In the genomic region with DNA sequence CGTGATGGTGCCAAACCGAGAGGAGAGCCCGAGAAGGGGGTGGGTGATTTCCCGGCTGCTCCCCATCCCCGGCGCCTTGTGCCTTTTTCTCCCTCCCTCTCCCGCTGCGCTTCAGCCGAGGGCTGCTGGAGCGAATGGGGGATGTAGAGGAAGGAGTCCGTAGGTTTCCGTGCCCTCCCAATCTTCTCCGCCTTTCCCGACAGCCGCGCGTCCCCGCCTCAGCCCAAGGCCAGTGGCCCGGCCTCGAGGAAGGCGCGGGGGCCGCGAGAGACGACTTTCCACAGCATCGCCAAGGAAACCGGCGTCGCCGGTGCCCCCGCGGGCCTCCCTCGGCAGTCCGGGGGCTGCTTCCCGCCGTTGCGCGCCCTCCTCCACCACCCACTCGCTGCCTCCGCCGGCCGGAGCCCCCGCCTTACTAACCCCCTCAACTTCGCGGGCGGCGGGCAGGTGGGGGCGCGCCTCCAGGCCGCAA, we compare ENCODE assay signal across 8 cellular contexts. TPM values are rescaled to one million over a fixed set of nuclear protein-coding genes. Genes with fewer than 3 reads are reported as not detected.
DNase-seq lines count a peak whose midpoint lies in the region; TF ChIP-seq lines count a peak whose summit lies in the region.

No MANE protein-coding gene starts in this region.

- in situ Hi-C loops in G401 (cut with HindIII; ENCODE audit: low sequenced_read_pairs), result no loop called here

- peaks cover 27% of the 10 kb centered on the region for H3K27me3 Mint-ChIP-seq in HFFc6 (ENCODE audit: insufficient read depth)

- H3K36me3 Mint-ChIP-seq in HFFc6 (ENCODE audit: low read depth), result no peaks in the 10 kb centered on the region

- H3K9me3 Mint-ChIP-seq in HFFc6, result no peaks in the 10 kb centered on the region

- DNase-seq in HFFc6, result no peak
- DNase-seq in activated T-cell treated with anti-CD3 and anti-CD28 coated beads, Interleukin-2, amount 50 U/mL, for 48 hours, result peak; percentile 50 to 56
- DNase-seq in stimulated activated CD4-positive, alpha-beta T cell treated with anti-CD3 and anti-CD28 coated beads, TNF-alpha, amount 100 ng/mL, for 4 hours (ENCODE audit: low read depth in 3 of 3), result peak in 2 of 3 experiments; percentile 40 to 48
- no peak for DNase-seq in NCI-H2196 treated with DMSO at 0.1 percent for 48 hours (lab: John Stamatoyannopoulos, UW; ENCODE audit: unreplicated experiment)
- no peak for DNase-seq in NCI-H2029 treated with DMSO at 0.1 percent for 48 hours (lab: John Stamatoyannopoulos, UW)
- DNase-seq in ureter (ENCODE audit: low spot score), result no peak
- no peak for DNase-seq in G401 (ENCODE audit: low spot score)

- H3K4me1 Mint-ChIP-seq in HFFc6 (ENCODE audit: low read depth), result peaks cover 32% of the 10 kb centered on the region

- no peak for TF ChIP-seq CTCF in HFFc6 (IDR thresholded peaks at IDR 0.05)

- peak overlapping the region; percentile 72 for H3K4me3 ChIP-seq in iPS-18c (ENCODE audit: insufficient read depth, low read depth, low read length)

- H3K27ac Mint-ChIP-seq in HFFc6, result no peak overlapping the region

- no peaks in the 10 kb centered on the region for H3K9me3 ChIP-seq in iPS-18c (ENCODE audit: control insufficient read depth, insufficient read depth, low read length)

- peak overlapping the region; percentile 91 for H3K4me3 Mint-ChIP-seq in HFFc6

RNA-seq across cellular contexts. Expression of gene EGR2, which starts 1.2 kb away (rescaled TPM):
- under 1 TPM; 0.13 to 0.64 (median 0.26) TPM for total RNA-seq in HFFc6 (2021; fragmentation: NEBNext Ultra II Directional; extraction: Animal tissue kit (Norgen Biotek cat#: 25700))
- total RNA-seq in ureter, result 5.7 TPM
- total RNA-seq in G401 (2014; rRNA removed; shearing (Covaris generic)), result not detected in 2 replicates

RNA-seq across cellular contexts. Expression of gene ADO, which starts 10.4 kb away (rescaled TPM):
- 10 to 100 TPM; 13.7 to 19.2 (median 16.5) TPM for total RNA-seq in HFFc6 (2021; fragmentation: NEBNext Ultra II Directional; extraction: Animal tissue kit (Norgen Biotek cat#: 25700))
- 18.5 TPM for total RNA-seq in ureter
- total RNA-seq in G401 (2014; rRNA removed; shearing (Covaris generic)), result 33.9 and 42.1 TPM in 2 replicates

Comparison
In these comparisons a context has a peak if more than half of its experiments do, and no peak if none do; other contexts are left out.
1. DNase-seq: peak in activated T-cell treated with anti-CD3 and anti-CD28 coated beads, Interleukin-2, amount 50 U/mL, for 48 hours (2 of 2) and stimulated activated CD4-positive, alpha-beta T cell treated with anti-CD3 and anti-CD28 coated beads, TNF-alpha, amount 100 ng/mL, for 4 hours (2 of 3); none in HFFc6 (single experiment), NCI-H2196 treated with DMSO at 0.1 percent for 48 hours (single experiment), NCI-H2029 treated with DMSO at 0.1 percent for 48 hours (single experiment), ureter (single experiment) and G401 (single experiment).